ENCODE assay signal across 8 cellular contexts in genomic region chr5:82100303-82101077, GRCh38.
DNase-seq lines count a peak whose midpoint lies in the region; ATAC-seq, FAIRE-seq and TF ChIP-seq lines count a peak whose summit lies in the region.

No MANE protein-coding gene starts in this region.

- H3K4me1 ChIP-seq in A549, result peaks cover 20% of the 10 kb centered on the region

- intact Hi-C loops in activated T-helper 1 cell treated with anti-CD3 and anti-CD28 coated beads, Interleukin-12 subunit alpha, Interleukin-12 subunit beta, Interleukin-2, Interleukin-4 antibody, amounts not matched to agents 30 ng/mL and 10 ng/mL and 1 ng/mL, durations not matched to agents 14 hours and 24 hours and 36 hours (cut with micrococcal nuclease), result loop anchor here (5.0 to 10.0 kb wide), 3 partner anchors 124 to 676 kb away; partner anchors contain the start of gene ATG10

- TF ChIP-seq RAD21 in A549 (conservative IDR thresholded peaks at IDR 0.05 in 1 of 2, IDR thresholded peaks at IDR 0.05 in 1 of 2), result no peak

- H3K27me3 Mint-ChIP-seq in activated T-helper 1 cell treated with anti-CD3 and anti-CD28 coated beads, Interleukin-12 subunit alpha, Interleukin-12 subunit beta, Interleukin-2, Interleukin-4 antibody, amounts not matched to agents 30 ng/mL and 10 ng/mL and 1 ng/mL, durations not matched to agents 14 hours and 24 hours and 36 hours (ENCODE audit: insufficient read depth), result no peaks in the 10 kb centered on the region

- no peaks in the 10 kb centered on the region for H3K36me3 ChIP-seq in WERI-Rb-1

- no peak overlapping the region for H3K27ac Mint-ChIP-seq in activated T-helper 1 cell treated with anti-CD3 and anti-CD28 coated beads, Interleukin-12 subunit alpha, Interleukin-12 subunit beta, Interleukin-2, Interleukin-4 antibody, amounts not matched to agents 30 ng/mL and 10 ng/mL and 1 ng/mL, durations not matched to agents 14 hours and 24 hours and 36 hours

- POLR2A ChIA-PET in A549 (lab: Yijun Ruan, JAX), result interaction anchor here (0.7 to 1.6 kb wide), 3 partner anchors 64 to 129 kb away, joined by 3 to 4 read pairs (median 3); partner anchors contain the start of gene ATG10

- peaks cover 12% of the 10 kb centered on the region for H3K4me1 Mint-ChIP-seq in activated T-helper 1 cell treated with anti-CD3 and anti-CD28 coated beads, Interleukin-12 subunit alpha, Interleukin-12 subunit beta, Interleukin-2, Interleukin-4 antibody, amounts not matched to agents 30 ng/mL and 10 ng/mL and 1 ng/mL, durations not matched to agents 14 hours and 24 hours and 36 hours (ENCODE audit: low read depth)

- TF ChIP-seq EP300 in A549 (IDR thresholded peaks at IDR 0.05), result no peak

- peak overlapping the region; percentile 45 for H3K4me2 ChIP-seq in A549

- peak overlapping the region; percentile 31 to 61; a peak in 4 of 6 replicates for H3K27ac ChIP-seq in A549
- H3K27ac ChIP-seq in WERI-Rb-1, result no peak overlapping the region
- H3K27ac ChIP-seq in substantia nigra (ENCODE audit: low read depth, low read length, poor library complexity, severe bottlenecking), result no peak overlapping the region

- FAIRE-seq in A549 (lab: Jason Lieb, UNC), result no peak

- no peaks in the 10 kb centered on the region for H3K36me3 Mint-ChIP-seq in activated T-helper 1 cell treated with anti-CD3 and anti-CD28 coated beads, Interleukin-12 subunit alpha, Interleukin-12 subunit beta, Interleukin-2, Interleukin-4 antibody, amounts not matched to agents 30 ng/mL and 10 ng/mL and 1 ng/mL, durations not matched to agents 14 hours and 24 hours and 36 hours (ENCODE audit: low read depth)

- DNase-seq in A549 (ENCODE audit: low read depth in 1 of 2, low spot score in 1 of 2), result peak; percentile 1 to 43
- DNase-seq in WERI-Rb-1, result no peak
- no peak for DNase-seq in activated T-helper 1 cell treated with anti-CD3 and anti-CD28 coated beads, Interleukin-12 subunit alpha, Interleukin-12 subunit beta, Interleukin-2, Interleukin-4 antibody, amounts not matched to agents 30 ng/mL and 10 ng/mL and 1 ng/mL, durations not matched to agents 14 hours and 24 hours and 36 hours (ENCODE audit: low spot score)
- DNase-seq in hepatic stellate cell (ENCODE audit: low spot score), result no peak
- no peak for DNase-seq in COR-L47 (lab: John Stamatoyannopoulos, UW)
- DNase-seq in substantia nigra (lab: John Stamatoyannopoulos, UW), result no peak

- TF ChIP-seq CTCF in A549 (IDR thresholded peaks at IDR 0.05) (no peak), WERI-Rb-1 (IDR thresholded peaks at IDR 0.05; ENCODE audit: low read depth, low read length) (0 out of 2 replicates have a peak, but pooled peaks have one; percentile 6)

- CTCF ChIA-PET in A549 (lab: Yijun Ruan, JAX), result interaction anchor here (0.6 to 1.6 kb wide), 5 partner anchors 13 to 381 kb away, joined by 3 to 6 read pairs (median 4); no protein-coding TSS in a partner anchor

- H3K9me3 Mint-ChIP-seq in activated T-helper 1 cell treated with anti-CD3 and anti-CD28 coated beads, Interleukin-12 subunit alpha, Interleukin-12 subunit beta, Interleukin-2, Interleukin-4 antibody, amounts not matched to agents 30 ng/mL and 10 ng/mL and 1 ng/mL, durations not matched to agents 14 hours and 24 hours and 36 hours, result no peaks in the 10 kb centered on the region

- H3K4me3 ChIP-seq in A549 (no peak overlapping the region), WERI-Rb-1 (ENCODE audit: low read depth, low read length) (no peak overlapping the region)

- no peaks in the 10 kb centered on the region for H3K27me3 ChIP-seq in WERI-Rb-1 (ENCODE audit: insufficient read depth, low read depth, severe bottlenecking)

- TF ChIP-seq POLR2A in A549 (IDR thresholded peaks at IDR 0.05; ENCODE audit: low read length), result no peak

- 91% methylated on average over 2 of the region's 2 CpGs for WGBS in A549 (ENCODE audit: missing lambda C conversion rate)

- ATAC-seq in A549 (peak; percentile 75 to 86), GM19351 (IDR thresholded peaks at IDR 0.05; ENCODE audit: unreplicated experiment) (peak; percentile 96), HG03097 (IDR thresholded peaks at IDR 0.05; ENCODE audit: low FRiP score, unreplicated experiment) (peak; percentile 96)

- H3K4me3 Mint-ChIP-seq in activated T-helper 1 cell treated with anti-CD3 and anti-CD28 coated beads, Interleukin-12 subunit alpha, Interleukin-12 subunit beta, Interleukin-2, Interleukin-4 antibody, amounts not matched to agents 30 ng/mL and 10 ng/mL and 1 ng/mL, durations not matched to agents 14 hours and 24 hours and 36 hours, result no peak overlapping the region

- H3K9me3 ChIP-seq in A549, result no peaks in the 10 kb centered on the region
- no peaks in the 10 kb centered on the region for H3K9me3 ChIP-seq in WERI-Rb-1 (ENCODE audit: severe bottlenecking)

TF ChIP-seq in A549, 52 proteins besides CTCF, POLR2A, EP300 and RAD21:
- TF ChIP-seq GATA3 (IDR thresholded peaks at IDR 0.05; ENCODE audit: borderline replicate concordance) (no peak), REST (IDR thresholded peaks at IDR 0.05) (no peak), CHD4 (IDR thresholded peaks at IDR 0.05; ENCODE audit: borderline replicate concordance) (no peak), HOXB5 (CRISPR knock-in tag; IDR thresholded peaks at IDR 0.05) (no peak), HOXB13 (CRISPR knock-in tag; IDR thresholded peaks at IDR 0.05; ENCODE audit: low read depth) (no peak)

Comparison
In these comparisons a context has a peak if more than half of its experiments do, and no peak if none do; other contexts are left out.
1. DNase-seq: peak in A549 (2 of 2); none in WERI-Rb-1 (single experiment), activated T-helper 1 cell treated with anti-CD3 and anti-CD28 coated beads, Interleukin-12 subunit alpha, Interleukin-12 subunit beta, Interleukin-2, Interleukin-4 antibody, amounts not matched to agents 30 ng/mL and 10 ng/mL and 1 ng/mL, durations not matched to agents 14 hours and 24 hours and 36 hours (single experiment), hepatic stellate cell (single experiment), COR-L47 (single experiment) and substantia nigra (0 of 49).
2. H3K27ac ChIP-seq: peak in A549 (2 of 2); none in WERI-Rb-1 (single experiment) and substantia nigra (single experiment).
3. Peak in every context shown above with its lines, with median percentiles within 50 percentile points of each other: ATAC-seq.